12 cellular contexts compared by ENCODE assay signal in the genomic region with DNA sequence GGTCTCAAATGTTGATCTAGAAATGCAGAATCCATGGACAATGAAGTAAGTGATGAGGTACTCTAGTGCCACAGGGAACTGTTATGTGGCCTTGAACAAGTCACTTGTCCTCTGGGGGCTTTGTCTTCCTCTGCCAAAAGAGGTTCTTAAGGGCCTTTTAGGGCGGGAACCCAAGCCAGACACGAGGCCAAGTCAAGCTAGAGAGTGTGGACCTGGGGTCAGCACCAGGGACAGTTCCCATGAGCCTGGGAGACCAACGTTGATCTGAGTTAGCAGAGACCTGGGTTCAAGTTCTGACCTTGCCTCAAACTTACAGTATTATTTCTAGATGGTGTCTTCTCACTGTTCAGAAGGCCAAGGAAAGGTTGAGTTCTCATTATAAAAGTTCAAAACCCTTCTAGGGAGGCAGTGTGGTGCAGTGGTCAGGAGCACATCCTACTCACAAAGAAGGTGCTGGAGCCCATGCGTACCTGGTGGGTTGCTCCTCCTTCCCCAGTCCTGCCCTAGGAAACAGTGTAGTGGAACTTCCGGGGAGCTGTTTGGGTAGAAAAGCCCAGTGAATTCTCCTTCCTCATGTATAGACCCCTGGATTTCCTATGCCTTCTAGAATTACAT.
DNase-seq lines count a peak whose midpoint lies in the region; ATAC-seq and TF ChIP-seq lines count a peak whose summit lies in the region.
"Had no signal": no experiment of that assay in that cellular context is flagged by ENCODE, and none has a peak within 500 bp of the region (broad histone marks: within the 10 kb centered on the region; RNA-seq: fewer than 3 reads in every experiment).

No MANE protein-coding gene starts in this region.

- H3K9me3 Mint-ChIP-seq in activated CD8-positive, alpha-beta T cell treated with anti-CD3 and anti-CD28 coated beads, Interleukin-2, amount 10 ng/mL, durations not matched to agents 7 days and 5 days (ENCODE audit: insufficient read depth) = no peaks in the 10 kb centered on the region

- H3K27ac ChIP-seq in vagina = no peak overlapping the region

- ATAC-seq in activated CD8-positive, alpha-beta T cell treated with anti-CD3 and anti-CD28 coated beads, Interleukin-2, amount 10 ng/mL, durations not matched to agents 7 days and 5 days = no peak
- ATAC-seq in HG03095 (IDR thresholded peaks at IDR 0.05; ENCODE audit: unreplicated experiment) = no peak
- ATAC-seq: activated T-cell treated with anti-CD3 and anti-CD28 coated beads, Interleukin-2, amount 50 U/mL, for 72 hours had no signal

- no peaks in the 10 kb centered on the region for H3K27me3 Mint-ChIP-seq in activated CD8-positive, alpha-beta T cell treated with anti-CD3 and anti-CD28 coated beads, Interleukin-2, amount 10 ng/mL, durations not matched to agents 7 days and 5 days (ENCODE audit: low read depth)

- CTCF ChIA-PET in activated CD8-positive, alpha-beta T cell treated with anti-CD3 and anti-CD28 coated beads, Interleukin-2, amount 10 ng/mL, durations not matched to agents 7 days and 5 days (lab: Charles Lee) = interaction anchor here (1.6 kb wide), 1 partner anchor 228 kb away, joined by 4 read pairs; no protein-coding TSS in a partner anchor

- POLR2A ChIA-PET in activated CD8-positive, alpha-beta T cell treated with anti-CD3 and anti-CD28 coated beads, Interleukin-2, amount 10 ng/mL, durations not matched to agents 7 days and 5 days (lab: Charles Lee) = interaction anchor here (0.6 kb wide), 1 partner anchor 12 kb away, joined by 3 read pairs; no protein-coding TSS in a partner anchor

- H3K27ac Mint-ChIP-seq in activated CD8-positive, alpha-beta T cell treated with anti-CD3 and anti-CD28 coated beads, Interleukin-2, amount 10 ng/mL, durations not matched to agents 7 days and 5 days = no peak overlapping the region
- H3K27ac Mint-ChIP-seq: activated T-cell treated with anti-CD3 and anti-CD28 coated beads, Interleukin-2, amount 50 U/mL, for 72 hours had no signal

- H3K36me3 Mint-ChIP-seq in activated CD8-positive, alpha-beta T cell treated with anti-CD3 and anti-CD28 coated beads, Interleukin-2, amount 10 ng/mL, durations not matched to agents 7 days and 5 days (ENCODE audit: low read depth) = no peaks in the 10 kb centered on the region

- no peaks in the 10 kb centered on the region for H3K4me1 ChIP-seq in vagina

- TF ChIP-seq POLR2A in vagina (IDR thresholded peaks at IDR 0.05) = no peak

- H3K4me3 Mint-ChIP-seq in activated CD8-positive, alpha-beta T cell treated with anti-CD3 and anti-CD28 coated beads, Interleukin-2, amount 10 ng/mL, durations not matched to agents 7 days and 5 days = no peak overlapping the region
- H3K4me3 Mint-ChIP-seq: activated T-cell treated with anti-CD3 and anti-CD28 coated beads, Interleukin-2, amount 50 U/mL, for 72 hours; naive B cell had no signal

- no peak for TF ChIP-seq CTCF in vagina (IDR thresholded peaks at IDR 0.05)

- no peaks in the 10 kb centered on the region for H3K9me3 ChIP-seq in vagina

- H3K27me3 ChIP-seq in vagina = no peaks in the 10 kb centered on the region

- intact Hi-C loops in vagina (cut with DNase I) = no loop called here

- DNase-seq in Daoy (ENCODE audit: low read depth) (peak; percentile 5), HuH-7 (ENCODE audit: low spot score) (peak; percentile 46), iPS-NIHi11 (ENCODE audit: low spot score) (peak; percentile 72), superior temporal gyrus (ENCODE audit: extremely low spot score) (no peak), DMS153 (lab: John Stamatoyannopoulos, UW) (no peak), vagina (ENCODE audit: extremely low spot score in 2 of 2) (no peak)
- DNase-seq in activated CD8-positive, alpha-beta T cell treated with anti-CD3 and anti-CD28 coated beads, Interleukin-2, amount 10 ng/mL, durations not matched to agents 7 days and 5 days = peak; percentile 33
- DNase-seq: naive B cell, NCI-H1048, small intestine had no signal

- no peaks in the 10 kb centered on the region for H3K36me3 ChIP-seq in vagina

- H3K4me3 ChIP-seq in vagina = no peak overlapping the region

- no peaks in the 10 kb centered on the region for H3K4me1 Mint-ChIP-seq in activated CD8-positive, alpha-beta T cell treated with anti-CD3 and anti-CD28 coated beads, Interleukin-2, amount 10 ng/mL, durations not matched to agents 7 days and 5 days (ENCODE audit: low read depth)
- H3K4me1 Mint-ChIP-seq: naive B cell had no signal

Comparison
In these comparisons a context has a peak if more than half of its experiments do, and no peak if none do; other contexts are left out.
1. DNase-seq: peak in Daoy (single experiment), HuH-7 (single experiment), activated CD8-positive, alpha-beta T cell treated with anti-CD3 and anti-CD28 coated beads, Interleukin-2, amount 10 ng/mL, durations not matched to agents 7 days and 5 days (single experiment) and iPS-NIHi11 (single experiment); none in superior temporal gyrus (single experiment), DMS153 (single experiment) and vagina (0 of 2).